ENCODE assay signal across 32 cellular contexts in the genomic region with DNA sequence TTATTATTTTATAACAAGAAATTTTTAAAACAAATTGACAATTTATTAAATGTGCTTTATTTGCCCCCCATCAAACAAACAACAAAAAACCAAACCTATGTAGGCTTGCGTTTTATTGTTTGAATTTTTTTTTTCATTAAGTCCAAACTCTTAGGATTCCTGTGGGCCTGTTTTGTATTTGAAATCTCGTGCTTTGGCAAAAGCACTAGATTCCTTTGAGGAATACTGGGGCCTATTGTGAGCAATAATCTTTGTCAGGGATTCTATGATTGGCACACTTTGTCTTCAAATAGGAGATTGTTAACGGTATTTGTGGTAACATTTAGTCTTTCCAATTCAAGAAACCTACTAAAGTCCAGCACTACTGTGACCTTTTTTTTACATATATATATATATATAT.
"Had no signal": no experiment of that assay in that cellular context is flagged by ENCODE, and none has a peak within 500 bp of the region (broad histone marks: within the 10 kb centered on the region; RNA-seq: fewer than 3 reads in every experiment).

No MANE protein-coding gene starts in this region.

- H3K9me3 ChIP-seq: adrenal gland, colonic mucosa, esophagus squamous epithelium had no signal

- DNase-seq: activated CD4-positive, alpha-beta memory T cell treated with anti-CD3 and anti-CD28 coated beads for 36 hours; activated CD4-positive, alpha-beta T cell treated with anti-CD3 and anti-CD28 coated beads for 36 hours; activated CD4-positive, alpha-beta T cell treated with anti-CD3 and anti-CD28 coated beads, Interleukin-2, amount 10 ng/mL, durations not matched to agents 24 days and 14 days; activated CD4-positive, CD25-positive, alpha-beta regulatory T cell; activated CD4-positive, CD25-positive, alpha-beta regulatory T cell treated with anti-CD3 and anti-CD28 coated beads, Interleukin-2, amount 50 U/mL, for 72 hours; activated CD8-positive, alpha-beta memory T cell treated with anti-CD3 and anti-CD28 coated beads, Interleukin-2, amount 10 ng/mL, durations not matched to agents 7 days and 5 days; activated CD8-positive, alpha-beta memory T cell treated with anti-CD3 and anti-CD28 coated beads, Interleukin-2, amount 50 U/mL, for 4 hours; activated CD8-positive, alpha-beta T cell treated with anti-CD3 and anti-CD28 coated beads, Interleukin-2, amount 10 ng/mL, durations not matched to agents 7 days and 5 days; activated effector memory CD4-positive, alpha-beta T cell treated with anti-CD3 and anti-CD28 coated beads, Interleukin-2, amount 50 U/mL, for 16 hours; activated naive CD4-positive, alpha-beta T cell treated with anti-CD3 and anti-CD28 coated beads for 36 hours; activated naive CD8-positive, alpha-beta T cell treated with anti-CD3 and anti-CD28 coated beads for 36 hours; activated naive CD8-positive, alpha-beta T cell treated with anti-CD3 and anti-CD28 coated beads, Interleukin-2, amount 50 U/mL, for 24 hours; activated T-cell treated with anti-CD3 and anti-CD28 coated beads, Interleukin-2, amount 50 U/mL, for 1 hour; activated T-cell treated with anti-CD3 and anti-CD28 coated beads, Interleukin-2, amount 50 U/mL, for 48 hours; adrenal gland; amygdala; aorta; central memory CD4-positive, alpha-beta T cell; cerebellar nuclear complex; colonic mucosa; effector CD8-positive, alpha-beta T cell; esophagus squamous epithelium; foreskin keratinocyte; head of caudate nucleus; hippocampal formation; T-helper 17 cell; T1000 had no signal

- H3K36me3 ChIP-seq: adrenal gland, breast epithelium, cardiac muscle cell, colonic mucosa, esophagus squamous epithelium had no signal

- FAIRE-seq: endometrium, endothelial cell of umbilical vein had no signal

- H3K4me1 ChIP-seq: adrenal gland, breast epithelium, colonic mucosa, esophagus squamous epithelium, foreskin keratinocyte had no signal

- H3K27ac ChIP-seq: adrenal gland, breast epithelium, cardiac muscle cell, colonic mucosa, epithelial cell of prostate, esophagus squamous epithelium, foreskin keratinocyte had no signal

- ATAC-seq: activated CD4-positive, alpha-beta T cell treated with anti-CD3 and anti-CD28 coated beads for 36 hours; activated CD8-positive, alpha-beta memory T cell treated with anti-CD3 and anti-CD28 coated beads, Interleukin-2, amount 10 ng/mL, durations not matched to agents 7 days and 5 days; activated CD8-positive, alpha-beta T cell treated with anti-CD3 and anti-CD28 coated beads, Interleukin-2, amount 10 ng/mL, durations not matched to agents 7 days and 5 days; activated naive CD8-positive, alpha-beta T cell treated with anti-CD3 and anti-CD28 coated beads, Interleukin-2, amount 50 U/mL, for 24 hours; foreskin keratinocyte; T-helper 17 cell had no signal

- H3K27me3 ChIP-seq: adrenal gland, breast epithelium, cardiac muscle cell, colonic mucosa, esophagus squamous epithelium, foreskin keratinocyte had no signal

- H3K4me3 ChIP-seq: adrenal gland, breast epithelium, cardiac muscle cell, colonic mucosa, esophagus squamous epithelium had no signal
